ENCODE assay signal across 11 cellular contexts in genomic region chr2:152486048-152486736, GRCh38.
A peak's percentile ranks its signal among the peaks of the same experiment; 100 is the strongest.
DNase-seq lines count a peak whose midpoint lies in the region; ATAC-seq and TF ChIP-seq lines count a peak whose summit lies in the region.
"Had no signal": no experiment of that assay in that cellular context is flagged by ENCODE, and none has a peak within 500 bp of the region (broad histone marks: within the 10 kb centered on the region; RNA-seq: fewer than 3 reads in every experiment).

No MANE protein-coding gene starts in this region.

- H3K4me1 Mint-ChIP-seq in activated T-helper 2 cell treated with anti-CD3 and anti-CD28 coated beads, Interferon-gamma antibody, Interleukin-2, Interleukin-4, amounts not matched to agents 10 μg/mL and 5 μg/mL and 100 μg/mL, durations not matched to agents 14 hours and 24 hours and 36 hours (ENCODE audit: low read depth) = no peaks in the 10 kb centered on the region

- H3K4me3 ChIP-seq in ectodermal cell (ENCODE audit: insufficient read depth, low read depth, low read length) = no peak overlapping the region
- no peak overlapping the region for H3K4me3 ChIP-seq in mesodermal cell (ENCODE audit: extremely low read depth, insufficient read depth, low read length, poor library complexity, severe bottlenecking)
- peak overlapping the region in 1 of 4 donors; percentile 7 for H3K4me3 ChIP-seq in transverse colon
- H3K4me3 ChIP-seq: thyroid gland had no signal

- no peak for TF ChIP-seq CTCF in transverse colon (IDR thresholded peaks at IDR 0.05)

- in situ Hi-C loops in transverse colon (cut with MboI; ENCODE audit: low pct_ligation_motif_present in 1 of 4, low pct_unique_long_range_greater_than_20kb in 1 of 4, low sequenced_read_pairs in 3 of 4) = no loop called here

- ATAC-seq in GM18867 (IDR thresholded peaks at IDR 0.05; ENCODE audit: unreplicated experiment) (no peak), HG03520 (IDR thresholded peaks at IDR 0.05; ENCODE audit: unreplicated experiment) (no peak)
- ATAC-seq: activated CD8-positive, alpha-beta T cell treated with anti-CD3 and anti-CD28 coated beads for 36 hours had no signal

- peak; percentile 23 for DNase-seq in NCI-H82 (lab: John Stamatoyannopoulos, UW)
- DNase-seq in NCI-H82 treated with DMSO at 0.1 percent for 48 hours (lab: John Stamatoyannopoulos, UW; ENCODE audit: unreplicated experiment) = no peak
- peak; percentile 42 for DNase-seq in transverse colon
- no peak for DNase-seq in activated T-helper 2 cell treated with anti-CD3 and anti-CD28 coated beads, Interferon-gamma antibody, Interleukin-2, Interleukin-4, amounts not matched to agents 10 μg/mL and 5 μg/mL and 100 μg/mL, durations not matched to agents 14 hours and 24 hours and 36 hours (ENCODE audit: low spot score)
- DNase-seq: activated CD8-positive, alpha-beta T cell treated with anti-CD3 and anti-CD28 coated beads for 36 hours; NCI-H2081 treated with DMSO at 0.1 percent for 48 hours; thyroid gland had no signal

- H3K27ac Mint-ChIP-seq in activated T-helper 2 cell treated with anti-CD3 and anti-CD28 coated beads, Interferon-gamma antibody, Interleukin-2, Interleukin-4, amounts not matched to agents 10 μg/mL and 5 μg/mL and 100 μg/mL, durations not matched to agents 14 hours and 24 hours and 36 hours = no peak overlapping the region
- H3K27ac Mint-ChIP-seq: activated CD8-positive, alpha-beta T cell treated with anti-CD3 and anti-CD28 coated beads for 36 hours had no signal

- H3K9me3 Mint-ChIP-seq in activated T-helper 2 cell treated with anti-CD3 and anti-CD28 coated beads, Interferon-gamma antibody, Interleukin-2, Interleukin-4, amounts not matched to agents 10 μg/mL and 5 μg/mL and 100 μg/mL, durations not matched to agents 14 hours and 24 hours and 36 hours = no peaks in the 10 kb centered on the region
- H3K9me3 Mint-ChIP-seq: activated CD8-positive, alpha-beta T cell treated with anti-CD3 and anti-CD28 coated beads for 36 hours had no signal

- H3K27ac ChIP-seq in ectodermal cell (ENCODE audit: insufficient read depth, low read depth, low read length, poor library complexity, severe bottlenecking) (peak overlapping the region; percentile 61), mesodermal cell (ENCODE audit: low read depth, low read length, severe bottlenecking) (peak overlapping the region; percentile 30), transverse colon (peak overlapping the region; percentile 71 to 79 (median 76))
- H3K27ac ChIP-seq: thyroid gland had no signal

- no peak for TF ChIP-seq POLR2A in transverse colon (IDR thresholded peaks at IDR 0.05)

- no peaks in the 10 kb centered on the region for H3K9me3 ChIP-seq in ectodermal cell (ENCODE audit: control insufficient read depth, low read length)
- no peaks in the 10 kb centered on the region for H3K9me3 ChIP-seq in mesodermal cell (ENCODE audit: control insufficient read depth, low read length)
- no peaks in the 10 kb centered on the region for H3K9me3 ChIP-seq in transverse colon
- H3K9me3 ChIP-seq: thyroid gland had no signal

- peaks cover 9% of the 10 kb centered on the region for H3K4me1 ChIP-seq in ectodermal cell (ENCODE audit: control insufficient read depth, insufficient read depth, low read length)
- H3K4me1 ChIP-seq in mesodermal cell (ENCODE audit: control insufficient read depth, insufficient read depth, low read length, poor library complexity, severe bottlenecking) = peaks cover 13% of the 10 kb centered on the region
- peaks cover 8 to 57% (median 33%) of the 10 kb centered on the region in 4 donors for H3K4me1 ChIP-seq in transverse colon

- no peak for TF ChIP-seq EP300 in transverse colon (IDR thresholded peaks at IDR 0.05; ENCODE audit: low read depth)

- H3K36me3 ChIP-seq in ectodermal cell (ENCODE audit: control insufficient read depth, insufficient read depth, low read length) (no peaks in the 10 kb centered on the region), mesodermal cell (ENCODE audit: control insufficient read depth, insufficient read depth, low read length) (no peaks in the 10 kb centered on the region), transverse colon (no peaks in the 10 kb centered on the region)
- H3K36me3 ChIP-seq: thyroid gland had no signal

- H3K36me3 Mint-ChIP-seq in activated T-helper 2 cell treated with anti-CD3 and anti-CD28 coated beads, Interferon-gamma antibody, Interleukin-2, Interleukin-4, amounts not matched to agents 10 μg/mL and 5 μg/mL and 100 μg/mL, durations not matched to agents 14 hours and 24 hours and 36 hours (ENCODE audit: low read depth) = no peaks in the 10 kb centered on the region

- H3K27me3 Mint-ChIP-seq in activated T-helper 2 cell treated with anti-CD3 and anti-CD28 coated beads, Interferon-gamma antibody, Interleukin-2, Interleukin-4, amounts not matched to agents 10 μg/mL and 5 μg/mL and 100 μg/mL, durations not matched to agents 14 hours and 24 hours and 36 hours (ENCODE audit: low read depth) = peaks cover 7% of the 10 kb centered on the region

- H3K27me3 ChIP-seq in ectodermal cell (ENCODE audit: control insufficient read depth, insufficient read depth, low read length, poor library complexity, severe bottlenecking) = no peaks in the 10 kb centered on the region
- H3K27me3 ChIP-seq in transverse colon = no peaks in the 10 kb centered on the region
- H3K27me3 ChIP-seq: thyroid gland had no signal

- H3K4me3 Mint-ChIP-seq in activated T-helper 2 cell treated with anti-CD3 and anti-CD28 coated beads, Interferon-gamma antibody, Interleukin-2, Interleukin-4, amounts not matched to agents 10 μg/mL and 5 μg/mL and 100 μg/mL, durations not matched to agents 14 hours and 24 hours and 36 hours (ENCODE audit: low read depth) = no peak overlapping the region
- H3K4me3 Mint-ChIP-seq: activated CD8-positive, alpha-beta T cell treated with anti-CD3 and anti-CD28 coated beads for 36 hours had no signal

- WGBS in ectodermal cell, 2 experiments = 88 to 90% methylated on average over 7 of the region's 7 CpGs
- 96 to 100% methylated on average over 2 to 4 of the region's 7 CpGs for WGBS in mesodermal cell (ENCODE audit: insufficient coverage in 2 of 2), 2 experiments
- 31 to 39% methylated on average over 6 to 7 of the region's 7 CpGs for WGBS in transverse colon (ENCODE audit: low coverage in 1 of 2), 2 donors

- intact Hi-C loops in transverse colon (cut with DNase I; ENCODE audit: low total_unique reads) = no loop called here
- intact Hi-C loops in activated T-helper 2 cell treated with anti-CD3 and anti-CD28 coated beads, Interferon-gamma antibody, Interleukin-2, Interleukin-4, amounts not matched to agents 10 μg/mL and 5 μg/mL and 100 μg/mL, durations not matched to agents 14 hours and 24 hours and 36 hours (cut with micrococcal nuclease) = no loop called here

Comparison
In these comparisons a context has a peak if more than half of its experiments do, and no peak if none do; other contexts are left out.
1. DNase-seq: peak in NCI-H82 (single experiment) and transverse colon (single experiment); none in NCI-H82 treated with DMSO at 0.1 percent for 48 hours (single experiment) and activated T-helper 2 cell treated with anti-CD3 and anti-CD28 coated beads, Interferon-gamma antibody, Interleukin-2, Interleukin-4, amounts not matched to agents 10 μg/mL and 5 μg/mL and 100 μg/mL, durations not matched to agents 14 hours and 24 hours and 36 hours (single experiment).
2. Peak in every context shown above with its lines, with median percentiles within 50 percentile points of each other: H3K27ac ChIP-seq.